ENCODE assay signal across 8 cellular contexts in genomic region chr2:96259497-96259921, GRCh38. TPM values are rescaled to one million over a fixed set of nuclear protein-coding genes. Genes with fewer than 3 reads are reported as not detected.
DNase-seq lines count a peak whose midpoint lies in the region; ATAC-seq and TF ChIP-seq lines count a peak whose summit lies in the region.
"Had no signal": no experiment of that assay in that cellular context is flagged by ENCODE, and none has a peak within 500 bp of the region (broad histone marks: within the 10 kb centered on the region; RNA-seq: fewer than 3 reads in every experiment).

No MANE protein-coding gene starts in this region.

- no peak overlapping the region for H2BK12ac ChIP-seq in H9 (ENCODE audit: insufficient read length, low read depth, low read length)

- peak overlapping the region; percentile 77 for H3K27ac Mint-ChIP-seq in stimulated activated memory B cell treated with anti-CD40 and anti-IgM and Interleukin-4, amounts not matched to agents 10 μg/mL and 1 μg/mL and 100 μg/mL, for 72 hours
- peak overlapping the region in 1 of 3 experiments; percentile 81; a peak in 2 of 7 replicates for H3K27ac Mint-ChIP-seq in H9

- H3K36me3 ChIP-seq in HUES6 (ENCODE audit: control insufficient read depth, insufficient read depth, low read length) = peaks cover 38% of the 10 kb centered on the region

- H3K79me2 ChIP-seq in H9 (ENCODE audit: insufficient read depth, low read length) = no peaks in the 10 kb centered on the region; the same call in 1 of the 2 replicates

- no peak overlapping the region for H3T11ph ChIP-seq in H9 (ENCODE audit: low read length)

- H4K20me1 ChIP-seq in H9 (ENCODE audit: control insufficient read depth, insufficient read depth, insufficient read length) = no peaks in the 10 kb centered on the region

- no peak overlapping the region for H2BK5ac ChIP-seq in H9 (ENCODE audit: insufficient read length, low read length)

- no peak overlapping the region for H3K4me3 Mint-ChIP-seq in stimulated activated memory B cell treated with anti-CD40 and anti-IgM and Interleukin-4, amounts not matched to agents 10 μg/mL and 1 μg/mL and 100 μg/mL, for 72 hours
- H3K4me3 Mint-ChIP-seq in H9 = no peak overlapping the region; a peak in 1 of 5 replicates

- H3K9ac ChIP-seq in HUES6 (ENCODE audit: low read length) (peak overlapping the region; percentile 32), H9 (ENCODE audit: extremely low read depth, insufficient read length, low read length) (no peak overlapping the region)

- H3K4ac ChIP-seq in H9 (ENCODE audit: low read depth, low read length) = no peak overlapping the region

- H4K8ac ChIP-seq in H9 (replicated peaks; ENCODE audit: insufficient read length, low read depth, low read length) = no peak overlapping the region

- no peak overlapping the region for H3K56ac ChIP-seq in H9 (ENCODE audit: insufficient read length, low read depth, low read length)

- no peaks in the 10 kb centered on the region for H3K9me3 ChIP-seq in HUES6 (ENCODE audit: control insufficient read depth, insufficient read depth, low read depth, low read length)
- H3K9me3 ChIP-seq in H9 (ENCODE audit: control insufficient read depth, low read depth, low read length) = no peaks in the 10 kb centered on the region

- no peak overlapping the region for H2AK5ac ChIP-seq in H9 (ENCODE audit: insufficient read length, low read length)

- H2BK20ac ChIP-seq in H9 (ENCODE audit: low read depth, low read length, poor library complexity, severe bottlenecking) = no peak overlapping the region

- WGBS in H9 (ENCODE audit: extremely low coverage, insufficient read length, low lambda C conversion rate) = no CpG with 5 or more reads among the region's 5 CpGs

- no peak overlapping the region for H4K5ac ChIP-seq in H9 (ENCODE audit: insufficient read length, low read depth, low read length)

- peaks cover 2% of the 10 kb centered on the region for H3K79me1 ChIP-seq in H9 (ENCODE audit: insufficient read depth, low read depth, low read length, poor library complexity, severe bottlenecking)

- H3K9me3 Mint-ChIP-seq in stimulated activated memory B cell treated with anti-CD40 and anti-IgM and Interleukin-4, amounts not matched to agents 10 μg/mL and 1 μg/mL and 100 μg/mL, for 72 hours = no peaks in the 10 kb centered on the region
- no peaks in the 10 kb centered on the region for H3K9me3 Mint-ChIP-seq in H9

- H3K23ac ChIP-seq in H9 (ENCODE audit: insufficient read length, low read depth, low read length) = no peak overlapping the region

- H3K4me1 Mint-ChIP-seq in stimulated activated memory B cell treated with anti-CD40 and anti-IgM and Interleukin-4, amounts not matched to agents 10 μg/mL and 1 μg/mL and 100 μg/mL, for 72 hours = peaks cover 78% of the 10 kb centered on the region
- peaks cover 14 to 21% of the 10 kb centered on the region in 2 experiments for H3K4me1 Mint-ChIP-seq in H9

- H3K23me2 ChIP-seq in H9 (ENCODE audit: insufficient read length, low read depth, low read length, poor library complexity, severe bottlenecking) = no peaks in the 10 kb centered on the region

- no peak overlapping the region for H2AFZ ChIP-seq in H9 (ENCODE audit: low read length)

- H3K27ac ChIP-seq in HUES6 (ENCODE audit: low read depth, low read length) (peak overlapping the region; percentile 27), layer of hippocampus (ENCODE audit: low read depth, low read length) (peak overlapping the region; percentile 75), H9 (ENCODE audit: insufficient read length, low read depth, low read length) (no peak overlapping the region), caudate nucleus (ENCODE audit: low read depth, low read length) (no peak overlapping the region)

- peak; percentile 60 for ATAC-seq in stimulated activated memory B cell treated with anti-CD40 and anti-IgM and Interleukin-4, amounts not matched to agents 10 μg/mL and 1 μg/mL and 100 μg/mL, for 72 hours

- no peak overlapping the region for H3K4me3 ChIP-seq in HUES6 (ENCODE audit: low read depth, low read length)

- H3K14ac ChIP-seq in H9 (ENCODE audit: insufficient read depth, low read length) = no peak overlapping the region

- H2BK15ac ChIP-seq in H9 (ENCODE audit: low read depth, low read length) = no peak overlapping the region

- H3K27me3 ChIP-seq in HUES6 (ENCODE audit: control insufficient read depth, insufficient read depth, low read length) = no peaks in the 10 kb centered on the region
- H3K27me3 ChIP-seq in layer of hippocampus (ENCODE audit: control insufficient read depth, insufficient read depth, low read length) = no peaks in the 10 kb centered on the region
- no peaks in the 10 kb centered on the region for H3K27me3 ChIP-seq in H9 (ENCODE audit: insufficient read depth, low read length)

- H3K4me2 ChIP-seq in H9 (ENCODE audit: insufficient read depth, insufficient read length, low read length) = no peak overlapping the region

- H3K27me3 Mint-ChIP-seq in stimulated activated memory B cell treated with anti-CD40 and anti-IgM and Interleukin-4, amounts not matched to agents 10 μg/mL and 1 μg/mL and 100 μg/mL, for 72 hours = no peaks in the 10 kb centered on the region
- no peaks in the 10 kb centered on the region for H3K27me3 Mint-ChIP-seq in H9 (ENCODE audit: low read depth)

- H3K4me1 ChIP-seq in HUES6 (ENCODE audit: control insufficient read depth, insufficient read depth, low read length) = peaks cover 24% of the 10 kb centered on the region
- H3K4me1 ChIP-seq in H9 (ENCODE audit: insufficient read depth, low read length) = no peaks in the 10 kb centered on the region

- H2BK120ac ChIP-seq in H9 (ENCODE audit: low read depth, low read length, poor library complexity, severe bottlenecking) = no peak overlapping the region

- no peak for TF ChIP-seq CTCF in H9 (conservative IDR thresholded peaks at IDR 0.05)

- peaks cover 22% of the 10 kb centered on the region for H3K36me3 Mint-ChIP-seq in stimulated activated memory B cell treated with anti-CD40 and anti-IgM and Interleukin-4, amounts not matched to agents 10 μg/mL and 1 μg/mL and 100 μg/mL, for 72 hours
- H3K36me3 Mint-ChIP-seq in H9 (ENCODE audit: insufficient read depth in 1 of 3, low read depth in 3 of 3) = peaks cover 0 to 30% (median 12%) of the 10 kb centered on the region in 3 experiments; a peak in 6 of 7 replicates

- no peak overlapping the region for H4K91ac ChIP-seq in H9 (ENCODE audit: insufficient read length, low read depth, low read length)

- H3K18ac ChIP-seq in H9 (ENCODE audit: insufficient read length, low read depth, low read length) = no peak overlapping the region

- DNase-seq in UCSD-AML1 (lab: John Stamatoyannopoulos, UW; ENCODE audit: unreplicated experiment) (peak; percentile 46), HUDEP-2 (lab: John Stamatoyannopoulos, UW; ENCODE audit: unreplicated experiment in 76 of 76) (no peak), H9 (no peak), caudate nucleus (lab: John Stamatoyannopoulos, UW) (no peak)
- DNase-seq: amniotic stem cell had no signal

RNA-seq across cellular contexts. Expression of gene TMEM127, which starts 6.3 kb away (rescaled TPM):
- total RNA-seq in H9 (2021) = 30.1 and 33.9 TPM in 2 replicates

RNA-seq across cellular contexts. Expression of gene CIAO1, which starts 6.5 kb away (rescaled TPM):
- total RNA-seq in H9 (2021) = 67.6 and 71.9 TPM in 2 replicates

RNA-seq across cellular contexts. Expression of gene SNRNP200, which starts 45.8 kb away (rescaled TPM):
- 215 and 218 TPM in 2 replicates for total RNA-seq in H9 (2021)

RNA-seq across cellular contexts. Expression of gene STARD7, which starts 50.9 kb away (rescaled TPM):
- 212 and 220 TPM in 2 replicates for total RNA-seq in H9 (2021)

Comparison
In these comparisons a context has a peak if more than half of its experiments do, and no peak if none do; other contexts are left out.
1. H3K27ac ChIP-seq: peak in HUES6 (single experiment) and layer of hippocampus (single experiment); none in H9 (single experiment) and caudate nucleus (single experiment).